ENCODE assay signal across 1 cellular context in genomic region chr16:85382717-85383118, GRCh38.
TF ChIP-seq lines count a peak whose summit lies in the region.

No MANE protein-coding gene starts in this region.

TF ChIP-seq in K562, 482 proteins besides CTCF, POLR2A, EP300 and RAD21 (continued from another document and continues in another):
- TF ChIP-seq HDAC1 (IDR thresholded peaks at IDR 0.05) = peak in 1 of 2 experiments; percentile 61; a peak in 2 of 4 replicates
- no peak for TF ChIP-seq GABPB2 (CRISPR knock-in tag; conservative IDR thresholded peaks at IDR 0.05)
- no peak for TF ChIP-seq FIP1L1 (IDR thresholded peaks at IDR 0.05; ENCODE audit: low read depth, low read length, poor library complexity, severe bottlenecking)
- TF ChIP-seq MAFF (IDR thresholded peaks at IDR 0.05; ENCODE audit: low read length) = no peak
- TF ChIP-seq TAF1 (IDR thresholded peaks at IDR 0.05; ENCODE audit: control insufficient read depth, extremely low read depth, insufficient read depth, low read length, severe bottlenecking) = no peak
- TF ChIP-seq NKRF (IDR thresholded peaks at IDR 0.05; ENCODE audit: borderline replicate concordance) = no peak; the same call in 1 of the 2 replicates
- TF ChIP-seq USF1 (CRISPR knock-in tag; IDR thresholded peaks at IDR 0.05) = peak; percentile 57
- TF ChIP-seq E2F4 (CRISPR knock-in tag; IDR thresholded peaks at IDR 0.05; ENCODE audit: low read depth) = peak; percentile 82; the same call in 1 of the 2 replicates
- TF ChIP-seq NFXL1 (CRISPR knock-in tag; IDR thresholded peaks at IDR 0.05) = no peak
- TF ChIP-seq TEAD1 (CRISPR knock-in tag; IDR thresholded peaks at IDR 0.05) = 0 out of 4 replicates have a peak, but pooled peaks of 1 of the 2 experiments have one; percentile 3
- TF ChIP-seq HMG20B (CRISPR knock-in tag; IDR thresholded peaks at IDR 0.05) = no peak
- TF ChIP-seq SMARCC2 (IDR thresholded peaks at IDR 0.05; ENCODE audit: low read depth) = no peak
- TF ChIP-seq ZNF436 (CRISPR knock-in tag; IDR thresholded peaks at IDR 0.05) = no peak
- no peak for TF ChIP-seq U2AF1 (optimal IDR thresholded peaks at IDR 0.05; ENCODE audit: low read depth, low read length)
- no peak for TF ChIP-seq MEF2A (IDR thresholded peaks at IDR 0.05; ENCODE audit: control insufficient read depth, low read depth, low read length)
- TF ChIP-seq GATAD2B (IDR thresholded peaks at IDR 0.05; ENCODE audit: borderline replicate concordance) = no peak
- no peak for TF ChIP-seq AFF4 (CRISPR knock-in tag; IDR thresholded peaks at IDR 0.05)
- TF ChIP-seq ARID1B (IDR thresholded peaks at IDR 0.05) = no peak
- peak; percentile 76 for TF ChIP-seq ARHGAP35 (IDR thresholded peaks at IDR 0.05; ENCODE audit: partially characterized antibody)
- TF ChIP-seq ZNF280A (IDR thresholded peaks at IDR 0.05; ENCODE audit: low read depth, partially characterized antibody) = peak; percentile 19
- no peak for TF ChIP-seq ZNF561 (CRISPR knock-in tag; conservative IDR thresholded peaks at IDR 0.05)
- peak; percentile 89 for TF ChIP-seq PHF20 (IDR thresholded peaks at IDR 0.05; ENCODE audit: partially characterized antibody)
- no peak for TF ChIP-seq ZKSCAN3 (CRISPR knock-in tag; IDR thresholded peaks at IDR 0.05)
- no peak for TF ChIP-seq HNRNPUL1 (IDR thresholded peaks at IDR 0.05; ENCODE audit: low read length)
- no peak for TF ChIP-seq ZNF518B (CRISPR knock-in tag; IDR thresholded peaks at IDR 0.05)
- no peak for TF ChIP-seq SNIP1 (IDR thresholded peaks at IDR 0.05; ENCODE audit: low read depth)
- no peak for TF ChIP-seq CHCHD3 (CRISPR knock-in tag; IDR thresholded peaks at IDR 0.05)
- TF ChIP-seq SIRT6 (IDR thresholded peaks at IDR 0.05; ENCODE audit: low read depth, low read length) = no peak
- no peak for TF ChIP-seq RERE (CRISPR knock-in tag; IDR thresholded peaks at IDR 0.05; ENCODE audit: borderline replicate concordance)
- TF ChIP-seq HOXB6 (CRISPR knock-in tag; IDR thresholded peaks at IDR 0.05; ENCODE audit: borderline replicate concordance) = no peak
- no peak for TF ChIP-seq MTF1 (CRISPR knock-in tag; IDR thresholded peaks at IDR 0.05; ENCODE audit: borderline replicate concordance)
- TF ChIP-seq TEAD4 (IDR thresholded peaks at IDR 0.05; ENCODE audit: low read length) = no peak
- TF ChIP-seq TEAD4 (CRISPR knock-in tag; IDR thresholded peaks at IDR 0.05; ENCODE audit: borderline replicate concordance) = no peak; the same call in 1 of the 2 replicates
- no peak for TF ChIP-seq FOXA3 (CRISPR knock-in tag; conservative IDR thresholded peaks at IDR 0.05 in 1 of 2, IDR thresholded peaks at IDR 0.05 in 1 of 2)
- TF ChIP-seq POLR2AphosphoS5 (IDR thresholded peaks at IDR 0.05; ENCODE audit: control insufficient read depth, insufficient read depth, low read depth, low read length) = no peak
- no peak for TF ChIP-seq PURB (CRISPR knock-in tag; IDR thresholded peaks at IDR 0.05; ENCODE audit: low read depth)
- TF ChIP-seq PHF8 (IDR thresholded peaks at IDR 0.05; ENCODE audit: borderline replicate concordance, low read length) = no peak
- TF ChIP-seq HINFP (tag; conservative IDR thresholded peaks at IDR 0.05; ENCODE audit: low read depth) = no peak
- TF ChIP-seq MTA3 (IDR thresholded peaks at IDR 0.05; ENCODE audit: borderline replicate concordance) = no peak
- no peak for TF ChIP-seq ZNF3 (CRISPR knock-in tag; IDR thresholded peaks at IDR 0.05)
- TF ChIP-seq ZNF124 (CRISPR knock-in tag; IDR thresholded peaks at IDR 0.05) = peak; percentile 91; the same call in 1 of the 2 replicates
- no peak for TF ChIP-seq NFATC3 (IDR thresholded peaks at IDR 0.05)
- no peak for TF ChIP-seq EWSR1 (IDR thresholded peaks at IDR 0.05; ENCODE audit: borderline replicate concordance, low read depth, partially characterized antibody)
- no peak for TF ChIP-seq HIVEP1 (CRISPR knock-in tag; IDR thresholded peaks at IDR 0.05)
